In the genomic region with DNA sequence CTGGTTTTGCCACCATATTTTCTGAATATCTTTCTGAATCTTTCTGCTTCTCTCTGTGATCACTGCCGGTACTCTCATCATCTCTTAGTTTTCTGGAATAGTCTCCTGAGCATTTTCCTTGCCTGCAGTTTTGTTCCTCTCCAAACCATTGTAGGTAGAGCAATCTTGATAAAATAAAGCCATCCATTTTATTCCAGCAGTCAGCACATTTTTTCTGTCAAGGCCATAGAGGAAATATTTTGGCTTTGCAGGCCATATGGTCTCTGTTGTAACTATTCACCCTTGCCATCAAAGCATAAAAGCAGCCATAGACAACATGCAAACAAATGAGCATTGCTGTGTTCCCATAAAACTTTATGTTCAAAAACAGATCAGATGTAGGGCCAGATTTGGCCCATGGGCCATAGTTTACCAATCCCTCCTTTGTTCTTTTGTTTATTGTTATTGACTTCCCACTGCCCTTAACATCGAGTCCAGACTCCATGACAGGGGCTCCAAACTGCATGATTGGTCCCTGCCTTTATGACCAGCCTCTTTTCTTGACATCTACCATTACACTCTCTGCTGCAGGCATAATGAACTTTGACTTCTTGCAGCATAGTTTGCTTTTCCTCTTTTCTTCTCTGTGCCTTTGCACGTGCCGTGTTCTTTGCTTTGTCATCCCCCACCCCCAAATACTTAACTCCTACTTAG, we compare ENCODE assay signal across 1 cellular context.
A peak's percentile ranks its signal among the peaks of the same experiment; 100 is the strongest.
TF ChIP-seq lines count a peak whose summit lies in the region.

No MANE protein-coding gene starts in this region.

TF ChIP-seq in HepG2, 621 proteins besides CTCF, POLR2A, EP300 and RAD21 (continued from another document and continues in another):
- TF ChIP-seq, protein P1, sequence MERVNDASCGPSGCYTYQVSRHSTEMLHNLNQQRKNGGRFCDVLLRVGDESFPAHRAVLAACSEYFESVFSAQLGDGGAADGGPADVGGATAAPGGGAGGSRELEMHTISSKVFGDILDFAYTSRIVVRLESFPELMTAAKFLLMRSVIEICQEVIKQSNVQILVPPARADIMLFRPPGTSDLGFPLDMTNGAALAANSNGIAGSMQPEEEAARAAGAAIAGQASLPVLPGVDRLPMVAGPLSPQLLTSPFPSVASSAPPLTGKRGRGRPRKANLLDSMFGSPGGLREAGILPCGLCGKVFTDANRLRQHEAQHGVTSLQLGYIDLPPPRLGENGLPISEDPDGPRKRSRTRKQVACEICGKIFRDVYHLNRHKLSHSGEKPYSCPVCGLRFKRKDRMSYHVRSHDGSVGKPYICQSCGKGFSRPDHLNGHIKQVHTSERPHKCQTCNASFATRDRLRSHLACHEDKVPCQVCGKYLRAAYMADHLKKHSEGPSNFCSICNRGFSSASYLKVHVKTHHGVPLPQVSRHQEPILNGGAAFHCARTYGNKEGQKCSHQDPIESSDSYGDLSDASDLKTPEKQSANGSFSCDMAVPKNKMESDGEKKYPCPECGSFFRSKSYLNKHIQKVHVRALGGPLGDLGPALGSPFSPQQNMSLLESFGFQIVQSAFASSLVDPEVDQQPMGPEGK (CRISPR knock-in tag; IDR thresholded peaks at IDR 0.05), result peak; percentile 47; the same call in 1 of the 2 replicates
- TF ChIP-seq PITX1 (CRISPR knock-in tag; IDR thresholded peaks at IDR 0.05), result 0 out of 2 replicates have a peak, but pooled peaks have one; percentile 10
- no peak for TF ChIP-seq ZNF224 (CRISPR knock-in tag; IDR thresholded peaks at IDR 0.05)
- TF ChIP-seq KAT8 (CRISPR knock-in tag; IDR thresholded peaks at IDR 0.05), result no peak
- TF ChIP-seq NFKBIZ (CRISPR knock-in tag; IDR thresholded peaks at IDR 0.05), result no peak
- TF ChIP-seq NKX3-1 (CRISPR knock-in tag; IDR thresholded peaks at IDR 0.05), result no peak
- no peak; the same call in 1 of the 2 replicates for TF ChIP-seq ARID4A (CRISPR knock-in tag; IDR thresholded peaks at IDR 0.05; ENCODE audit: borderline replicate concordance)
- TF ChIP-seq ZNF567 (CRISPR knock-in tag; IDR thresholded peaks at IDR 0.05; ENCODE audit: borderline replicate concordance), result no peak
- no peak for TF ChIP-seq MYNN (CRISPR knock-in tag; IDR thresholded peaks at IDR 0.05; ENCODE audit: low read depth)
- no peak for TF ChIP-seq FOXC1 (CRISPR knock-in tag; IDR thresholded peaks at IDR 0.05; ENCODE audit: borderline replicate concordance)
- TF ChIP-seq, protein P2, sequence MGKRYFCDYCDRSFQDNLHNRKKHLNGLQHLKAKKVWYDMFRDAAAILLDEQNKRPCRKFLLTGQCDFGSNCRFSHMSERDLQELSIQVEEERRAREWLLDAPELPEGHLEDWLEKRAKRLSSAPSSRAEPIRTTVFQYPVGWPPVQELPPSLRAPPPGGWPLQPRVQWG (CRISPR knock-in tag; IDR thresholded peaks at IDR 0.05; ENCODE audit: borderline replicate concordance, low read depth), result no peak
- TF ChIP-seq, protein P3, sequence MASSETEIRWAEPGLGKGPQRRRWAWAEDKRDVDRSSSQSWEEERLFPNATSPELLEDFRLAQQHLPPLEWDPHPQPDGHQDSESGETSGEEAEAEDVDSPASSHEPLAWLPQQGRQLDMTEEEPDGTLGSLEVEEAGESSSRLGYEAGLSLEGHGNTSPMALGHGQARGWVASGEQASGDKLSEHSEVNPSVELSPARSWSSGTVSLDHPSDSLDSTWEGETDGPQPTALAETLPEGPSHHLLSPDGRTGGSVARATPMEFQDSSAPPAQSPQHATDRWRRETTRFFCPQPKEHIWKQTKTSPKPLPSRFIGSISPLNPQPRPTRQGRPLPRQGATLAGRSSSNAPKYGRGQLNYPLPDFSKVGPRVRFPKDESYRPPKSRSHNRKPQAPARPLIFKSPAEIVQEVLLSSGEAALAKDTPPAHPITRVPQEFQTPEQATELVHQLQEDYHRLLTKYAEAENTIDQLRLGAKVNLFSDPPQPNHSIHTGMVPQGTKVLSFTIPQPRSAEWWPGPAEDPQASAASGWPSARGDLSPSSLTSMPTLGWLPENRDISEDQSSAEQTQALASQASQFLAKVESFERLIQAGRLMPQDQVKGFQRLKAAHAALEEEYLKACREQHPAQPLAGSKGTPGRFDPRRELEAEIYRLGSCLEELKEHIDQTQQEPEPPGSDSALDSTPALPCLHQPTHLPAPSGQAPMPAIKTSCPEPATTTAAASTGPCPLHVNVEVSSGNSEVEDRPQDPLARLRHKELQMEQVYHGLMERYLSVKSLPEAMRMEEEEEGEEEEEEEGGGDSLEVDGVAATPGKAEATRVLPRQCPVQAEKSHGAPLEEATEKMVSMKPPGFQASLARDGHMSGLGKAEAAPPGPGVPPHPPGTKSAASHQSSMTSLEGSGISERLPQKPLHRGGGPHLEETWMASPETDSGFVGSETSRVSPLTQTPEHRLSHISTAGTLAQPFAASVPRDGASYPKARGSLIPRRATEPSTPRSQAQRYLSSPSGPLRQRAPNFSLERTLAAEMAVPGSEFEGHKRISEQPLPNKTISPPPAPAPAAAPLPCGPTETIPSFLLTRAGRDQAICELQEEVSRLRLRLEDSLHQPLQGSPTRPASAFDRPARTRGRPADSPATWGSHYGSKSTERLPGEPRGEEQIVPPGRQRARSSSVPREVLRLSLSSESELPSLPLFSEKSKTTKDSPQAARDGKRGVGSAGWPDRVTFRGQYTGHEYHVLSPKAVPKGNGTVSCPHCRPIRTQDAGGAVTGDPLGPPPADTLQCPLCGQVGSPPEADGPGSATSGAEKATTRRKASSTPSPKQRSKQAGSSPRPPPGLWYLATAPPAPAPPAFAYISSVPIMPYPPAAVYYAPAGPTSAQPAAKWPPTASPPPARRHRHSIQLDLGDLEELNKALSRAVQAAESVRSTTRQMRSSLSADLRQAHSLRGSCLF (CRISPR knock-in tag; IDR thresholded peaks at IDR 0.05; ENCODE audit: borderline replicate concordance), result no peak
- no peak for TF ChIP-seq IRF1 (CRISPR knock-in tag; IDR thresholded peaks at IDR 0.05; ENCODE audit: low read depth)
- no peak for TF ChIP-seq NFAT5 (CRISPR knock-in tag; IDR thresholded peaks at IDR 0.05)
- TF ChIP-seq ZSCAN12 (CRISPR knock-in tag; IDR thresholded peaks at IDR 0.05), result no peak
- peak; percentile 53; the same call in 1 of the 2 replicates for TF ChIP-seq HOXA3 (CRISPR knock-in tag; IDR thresholded peaks at IDR 0.05)
- TF ChIP-seq, protein P4, sequence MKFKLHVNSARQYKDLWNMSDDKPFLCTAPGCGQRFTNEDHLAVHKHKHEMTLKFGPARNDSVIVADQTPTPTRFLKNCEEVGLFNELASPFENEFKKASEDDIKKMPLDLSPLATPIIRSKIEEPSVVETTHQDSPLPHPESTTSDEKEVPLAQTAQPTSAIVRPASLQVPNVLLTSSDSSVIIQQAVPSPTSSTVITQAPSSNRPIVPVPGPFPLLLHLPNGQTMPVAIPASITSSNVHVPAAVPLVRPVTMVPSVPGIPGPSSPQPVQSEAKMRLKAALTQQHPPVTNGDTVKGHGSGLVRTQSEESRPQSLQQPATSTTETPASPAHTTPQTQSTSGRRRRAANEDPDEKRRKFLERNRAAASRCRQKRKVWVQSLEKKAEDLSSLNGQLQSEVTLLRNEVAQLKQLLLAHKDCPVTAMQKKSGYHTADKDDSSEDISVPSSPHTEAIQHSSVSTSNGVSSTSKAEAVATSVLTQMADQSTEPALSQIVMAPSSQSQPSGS (CRISPR knock-in tag; IDR thresholded peaks at IDR 0.05), result peak; percentile 66; the same call in 1 of the 2 replicates
- TF ChIP-seq GPBP1L1 (CRISPR knock-in tag; IDR thresholded peaks at IDR 0.05), result no peak
- peak; percentile 75; the same call in 1 of the 2 replicates for TF ChIP-seq SOX13 (IDR thresholded peaks at IDR 0.05)
- peak in 1 of 2 experiments; percentile 86; a peak in 2 of 4 replicates for TF ChIP-seq SOX13 (CRISPR knock-in tag; conservative IDR thresholded peaks at IDR 0.05 in 1 of 2, IDR thresholded peaks at IDR 0.05 in 1 of 2)
- no peak for TF ChIP-seq ARNT2 (CRISPR knock-in tag; IDR thresholded peaks at IDR 0.05; ENCODE audit: low read depth)
- TF ChIP-seq ZNF33B (CRISPR knock-in tag; IDR thresholded peaks at IDR 0.05), result no peak
- TF ChIP-seq ADNP (CRISPR knock-in tag; IDR thresholded peaks at IDR 0.05), result no peak
- no peak; the same call in 1 of the 2 replicates for TF ChIP-seq POGZ (CRISPR knock-in tag; IDR thresholded peaks at IDR 0.05)
- no peak for TF ChIP-seq XRCC5 (optimal IDR thresholded peaks at IDR 0.05; ENCODE audit: low read length)
- no peak for TF ChIP-seq PTBP1 (IDR thresholded peaks at IDR 0.05; ENCODE audit: low read depth, low read length, poor library complexity, severe bottlenecking)
- peak; percentile 79; the same call in 1 of the 2 replicates for TF ChIP-seq EHMT2 (IDR thresholded peaks at IDR 0.05; ENCODE audit: borderline replicate concordance, low read depth, low read length)
- TF ChIP-seq PREB (CRISPR knock-in tag; IDR thresholded peaks at IDR 0.05), result no peak
- no peak for TF ChIP-seq SMARCC2 (IDR thresholded peaks at IDR 0.05)
